1 cellular context compared by ENCODE assay signal in genomic region chr16:49674990-49675389, GRCh38.
TF ChIP-seq lines count a peak whose summit lies in the region.

No MANE protein-coding gene starts in this region.

TF ChIP-seq in H1, 55 proteins besides CTCF, POLR2A, EP300 and RAD21 (continued from another document):
- no peak for TF ChIP-seq SUZ12 (IDR thresholded peaks at IDR 0.05; ENCODE audit: low read length)
